1 cellular context compared by ENCODE assay signal in the genomic region with DNA sequence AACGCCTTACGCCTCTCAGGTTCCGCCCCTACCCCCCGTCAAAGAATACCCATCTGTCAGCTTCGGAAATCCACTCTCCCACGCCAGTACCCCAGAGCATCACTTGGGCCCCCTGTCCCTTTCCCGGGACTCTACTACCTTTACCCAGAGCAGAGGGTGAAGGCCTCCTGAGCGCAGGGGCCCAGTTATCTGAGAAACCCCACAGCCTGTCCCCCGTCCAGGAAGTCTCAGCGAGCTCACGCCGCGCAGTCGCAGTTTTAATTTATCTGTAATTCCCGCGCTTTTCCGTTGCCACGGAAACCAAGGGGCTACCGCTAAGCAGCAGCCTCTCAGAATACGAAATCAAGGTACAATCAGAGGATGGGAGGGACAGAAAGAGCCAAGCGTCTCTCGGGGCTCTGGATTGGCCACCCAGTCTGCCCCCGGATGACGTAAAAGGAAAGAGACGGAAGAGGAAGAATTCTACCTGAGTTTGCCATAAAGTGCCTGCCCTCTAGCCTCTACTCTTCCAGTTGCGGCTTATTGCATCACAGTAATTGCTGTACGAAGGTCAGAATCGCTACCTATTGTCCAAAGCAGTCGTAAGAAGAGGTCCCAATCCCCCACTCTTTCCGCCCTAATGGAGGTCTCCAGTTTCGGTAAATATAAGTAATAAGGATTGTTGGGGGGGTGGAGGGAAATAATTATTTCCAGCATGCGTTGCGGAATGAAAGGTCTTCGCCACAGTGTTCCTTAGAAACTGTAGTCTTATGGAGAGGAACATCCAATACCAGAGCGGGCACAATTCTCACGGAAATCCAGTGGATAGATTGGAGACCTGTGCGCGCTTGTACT.
TF ChIP-seq lines count a peak whose summit lies in the region.

A gene (minus strand): TSS at position 232 of the 834 bp plus-strand sequence. CDS start 1,268 bp downstream, outside the sequence.

TF ChIP-seq in K562, 482 proteins besides CTCF, POLR2A, EP300 and RAD21 (continued from another document and continues in another):
- TF ChIP-seq, protein P1, sequence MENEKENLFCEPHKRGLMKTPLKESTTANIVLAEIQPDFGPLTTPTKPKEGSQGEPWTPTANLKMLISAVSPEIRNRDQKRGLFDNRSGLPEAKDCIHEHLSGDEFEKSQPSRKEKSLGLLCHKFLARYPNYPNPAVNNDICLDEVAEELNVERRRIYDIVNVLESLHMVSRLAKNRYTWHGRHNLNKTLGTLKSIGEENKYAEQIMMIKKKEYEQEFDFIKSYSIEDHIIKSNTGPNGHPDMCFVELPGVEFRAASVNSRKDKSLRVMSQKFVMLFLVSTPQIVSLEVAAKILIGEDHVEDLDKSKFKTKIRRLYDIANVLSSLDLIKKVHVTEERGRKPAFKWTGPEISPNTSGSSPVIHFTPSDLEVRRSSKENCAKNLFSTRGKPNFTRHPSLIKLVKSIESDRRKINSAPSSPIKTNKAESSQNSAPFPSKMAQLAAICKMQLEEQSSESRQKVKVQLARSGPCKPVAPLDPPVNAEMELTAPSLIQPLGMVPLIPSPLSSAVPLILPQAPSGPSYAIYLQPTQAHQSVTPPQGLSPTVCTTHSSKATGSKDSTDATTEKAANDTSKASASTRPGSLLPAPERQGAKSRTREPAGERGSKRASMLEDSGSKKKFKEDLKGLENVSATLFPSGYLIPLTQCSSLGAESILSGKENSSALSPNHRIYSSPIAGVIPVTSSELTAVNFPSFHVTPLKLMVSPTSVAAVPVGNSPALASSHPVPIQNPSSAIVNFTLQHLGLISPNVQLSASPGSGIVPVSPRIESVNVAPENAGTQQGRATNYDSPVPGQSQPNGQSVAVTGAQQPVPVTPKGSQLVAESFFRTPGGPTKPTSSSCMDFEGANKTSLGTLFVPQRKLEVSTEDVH (IDR thresholded peaks at IDR 0.05; ENCODE audit: low read depth, partially characterized antibody): peak; percentile 99
- TF ChIP-seq POLR3A (IDR thresholded peaks at IDR 0.05; ENCODE audit: borderline replicate concordance, extremely low read depth, insufficient read depth, insufficient read length) (no peak), CSDE1 (IDR thresholded peaks at IDR 0.05) (peak in 1 of 2 experiments; percentile 95; a peak in 2 of 4 replicates), CBX5 (IDR thresholded peaks at IDR 0.05; ENCODE audit: borderline replicate concordance, low read depth) (no peak), SAP30 (IDR thresholded peaks at IDR 0.05; ENCODE audit: borderline replicate concordance, insufficient read depth, low read depth, low read length, poor library complexity, severe bottlenecking) (peak; percentile 93), ZNF707 (CRISPR knock-in tag; conservative IDR thresholded peaks at IDR 0.05) (no peak), ZNF764 (CRISPR knock-in tag; IDR thresholded peaks at IDR 0.05; ENCODE audit: low read depth) (no peak), SNRNP70 (optimal IDR thresholded peaks at IDR 0.05; ENCODE audit: low read depth, low read length) (no peak), KLF16 (IDR thresholded peaks at IDR 0.05) (no peak; the same call in 1 of the 2 replicates), SRSF1 (IDR thresholded peaks at IDR 0.05; ENCODE audit: low read depth, low read length) (no peak), MED1 (CRISPR knock-in tag; IDR thresholded peaks at IDR 0.05; ENCODE audit: borderline replicate concordance) (no peak), ATF1 (CRISPR knock-in tag; IDR thresholded peaks at IDR 0.05) (peak; percentile 84), ATF1 (tag; IDR thresholded peaks at IDR 0.05) (peak; percentile 99), MEF2A (IDR thresholded peaks at IDR 0.05; ENCODE audit: control insufficient read depth, low read depth, low read length) (no peak), TCF3 (CRISPR knock-in tag; IDR thresholded peaks at IDR 0.05) (no peak), STAT5A (IDR thresholded peaks at IDR 0.05; ENCODE audit: borderline replicate concordance, low read length) (peak; percentile 30; the same call in 1 of the 2 replicates), NR1H2 (CRISPR knock-in tag; IDR thresholded peaks at IDR 0.05) (no peak), NCOA1 (IDR thresholded peaks at IDR 0.05; ENCODE audit: low read depth) (peak; percentile 40; the same call in 1 of the 2 replicates), RBM14 (IDR thresholded peaks at IDR 0.05; ENCODE audit: borderline replicate concordance, insufficient read depth, low read depth, low read length) (no peak), ELF2 (CRISPR knock-in tag; IDR thresholded peaks at IDR 0.05) (peak; percentile 99), ZNF766 (CRISPR knock-in tag; conservative IDR thresholded peaks at IDR 0.05) (peak; percentile 43; the same call in 1 of the 2 replicates), SMARCC2 (IDR thresholded peaks at IDR 0.05; ENCODE audit: low read depth) (no peak), ZNF12 (CRISPR knock-in tag; IDR thresholded peaks at IDR 0.05) (no peak), ZNF347 (CRISPR knock-in tag; IDR thresholded peaks at IDR 0.05; ENCODE audit: low read depth) (no peak), ZNF316 (IDR thresholded peaks at IDR 0.05) (peak; percentile 82), ILK (tag; IDR thresholded peaks at IDR 0.05; ENCODE audit: borderline replicate concordance, low read depth) (no peak), MCM7 (IDR thresholded peaks at IDR 0.05) (no peak), ZNF431 (CRISPR knock-in tag; IDR thresholded peaks at IDR 0.05) (no peak), HDAC1 (IDR thresholded peaks at IDR 0.05) (peak; percentile 63 to 91; a peak in 3 of 4 replicates), HCFC1 (IDR thresholded peaks at IDR 0.05; ENCODE audit: low read depth, low read length) (peak; percentile 78), NR2C2 (CRISPR knock-in tag; IDR thresholded peaks at IDR 0.05) (no peak), NR2C2 (tag; IDR thresholded peaks at IDR 0.05) (peak; percentile 96), ZNF436 (CRISPR knock-in tag; IDR thresholded peaks at IDR 0.05) (no peak), ZNF121 (CRISPR knock-in tag; conservative IDR thresholded peaks at IDR 0.05) (no peak), FOXP1 (CRISPR knock-in tag; IDR thresholded peaks at IDR 0.05) (0 out of 2 replicates have a peak, but pooled peaks have one; percentile 41), PURB (CRISPR knock-in tag; IDR thresholded peaks at IDR 0.05; ENCODE audit: low read depth) (no peak)
- TF ChIP-seq, protein P2, sequence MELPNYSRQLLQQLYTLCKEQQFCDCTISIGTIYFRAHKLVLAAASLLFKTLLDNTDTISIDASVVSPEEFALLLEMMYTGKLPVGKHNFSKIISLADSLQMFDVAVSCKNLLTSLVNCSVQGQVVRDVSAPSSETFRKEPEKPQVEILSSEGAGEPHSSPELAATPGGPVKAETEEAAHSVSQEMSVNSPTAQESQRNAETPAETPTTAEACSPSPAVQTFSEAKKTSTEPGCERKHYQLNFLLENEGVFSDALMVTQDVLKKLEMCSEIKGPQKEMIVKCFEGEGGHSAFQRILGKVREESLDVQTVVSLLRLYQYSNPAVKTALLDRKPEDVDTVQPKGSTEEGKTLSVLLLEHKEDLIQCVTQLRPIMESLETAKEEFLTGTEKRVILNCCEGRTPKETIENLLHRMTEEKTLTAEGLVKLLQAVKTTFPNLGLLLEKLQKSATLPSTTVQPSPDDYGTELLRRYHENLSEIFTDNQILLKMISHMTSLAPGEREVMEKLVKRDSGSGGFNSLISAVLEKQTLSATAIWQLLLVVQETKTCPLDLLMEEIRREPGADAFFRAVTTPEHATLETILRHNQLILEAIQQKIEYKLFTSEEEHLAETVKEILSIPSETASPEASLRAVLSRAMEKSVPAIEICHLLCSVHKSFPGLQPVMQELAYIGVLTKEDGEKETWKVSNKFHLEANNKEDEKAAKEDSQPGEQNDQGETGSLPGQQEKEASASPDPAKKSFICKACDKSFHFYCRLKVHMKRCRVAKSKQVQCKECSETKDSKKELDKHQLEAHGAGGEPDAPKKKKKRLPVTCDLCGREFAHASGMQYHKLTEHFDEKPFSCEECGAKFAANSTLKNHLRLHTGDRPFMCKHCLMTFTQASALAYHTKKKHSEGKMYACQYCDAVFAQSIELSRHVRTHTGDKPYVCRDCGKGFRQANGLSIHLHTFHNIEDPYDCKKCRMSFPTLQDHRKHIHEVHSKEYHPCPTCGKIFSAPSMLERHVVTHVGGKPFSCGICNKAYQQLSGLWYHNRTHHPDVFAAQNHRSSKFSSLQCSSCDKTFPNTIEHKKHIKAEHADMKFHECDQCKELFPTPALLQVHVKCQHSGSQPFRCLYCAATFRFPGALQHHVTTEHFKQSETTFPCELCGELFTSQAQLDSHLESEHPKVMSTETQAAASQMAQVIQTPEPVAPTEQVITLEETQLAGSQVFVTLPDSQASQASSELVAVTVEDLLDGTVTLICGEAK (IDR thresholded peaks at IDR 0.05): peak; percentile 82
- TF ChIP-seq, protein P2 (CRISPR knock-in tag; IDR thresholded peaks at IDR 0.05): no peak
- TF ChIP-seq, protein P3, sequence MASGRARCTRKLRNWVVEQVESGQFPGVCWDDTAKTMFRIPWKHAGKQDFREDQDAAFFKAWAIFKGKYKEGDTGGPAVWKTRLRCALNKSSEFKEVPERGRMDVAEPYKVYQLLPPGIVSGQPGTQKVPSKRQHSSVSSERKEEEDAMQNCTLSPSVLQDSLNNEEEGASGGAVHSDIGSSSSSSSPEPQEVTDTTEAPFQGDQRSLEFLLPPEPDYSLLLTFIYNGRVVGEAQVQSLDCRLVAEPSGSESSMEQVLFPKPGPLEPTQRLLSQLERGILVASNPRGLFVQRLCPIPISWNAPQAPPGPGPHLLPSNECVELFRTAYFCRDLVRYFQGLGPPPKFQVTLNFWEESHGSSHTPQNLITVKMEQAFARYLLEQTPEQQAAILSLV (tag; IDR thresholded peaks at IDR 0.05): peak; percentile 89
- TF ChIP-seq, protein P4, sequence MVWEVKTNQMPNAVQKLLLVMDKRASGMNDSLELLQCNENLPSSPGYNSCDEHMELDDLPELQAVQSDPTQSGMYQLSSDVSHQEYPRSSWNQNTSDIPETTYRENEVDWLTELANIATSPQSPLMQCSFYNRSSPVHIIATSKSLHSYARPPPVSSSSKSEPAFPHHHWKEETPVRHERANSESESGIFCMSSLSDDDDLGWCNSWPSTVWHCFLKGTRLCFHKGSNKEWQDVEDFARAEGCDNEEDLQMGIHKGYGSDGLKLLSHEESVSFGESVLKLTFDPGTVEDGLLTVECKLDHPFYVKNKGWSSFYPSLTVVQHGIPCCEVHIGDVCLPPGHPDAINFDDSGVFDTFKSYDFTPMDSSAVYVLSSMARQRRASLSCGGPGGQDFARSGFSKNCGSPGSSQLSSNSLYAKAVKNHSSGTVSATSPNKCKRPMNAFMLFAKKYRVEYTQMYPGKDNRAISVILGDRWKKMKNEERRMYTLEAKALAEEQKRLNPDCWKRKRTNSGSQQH (CRISPR knock-in tag; IDR thresholded peaks at IDR 0.05): no peak
- TF ChIP-seq, protein P5, sequence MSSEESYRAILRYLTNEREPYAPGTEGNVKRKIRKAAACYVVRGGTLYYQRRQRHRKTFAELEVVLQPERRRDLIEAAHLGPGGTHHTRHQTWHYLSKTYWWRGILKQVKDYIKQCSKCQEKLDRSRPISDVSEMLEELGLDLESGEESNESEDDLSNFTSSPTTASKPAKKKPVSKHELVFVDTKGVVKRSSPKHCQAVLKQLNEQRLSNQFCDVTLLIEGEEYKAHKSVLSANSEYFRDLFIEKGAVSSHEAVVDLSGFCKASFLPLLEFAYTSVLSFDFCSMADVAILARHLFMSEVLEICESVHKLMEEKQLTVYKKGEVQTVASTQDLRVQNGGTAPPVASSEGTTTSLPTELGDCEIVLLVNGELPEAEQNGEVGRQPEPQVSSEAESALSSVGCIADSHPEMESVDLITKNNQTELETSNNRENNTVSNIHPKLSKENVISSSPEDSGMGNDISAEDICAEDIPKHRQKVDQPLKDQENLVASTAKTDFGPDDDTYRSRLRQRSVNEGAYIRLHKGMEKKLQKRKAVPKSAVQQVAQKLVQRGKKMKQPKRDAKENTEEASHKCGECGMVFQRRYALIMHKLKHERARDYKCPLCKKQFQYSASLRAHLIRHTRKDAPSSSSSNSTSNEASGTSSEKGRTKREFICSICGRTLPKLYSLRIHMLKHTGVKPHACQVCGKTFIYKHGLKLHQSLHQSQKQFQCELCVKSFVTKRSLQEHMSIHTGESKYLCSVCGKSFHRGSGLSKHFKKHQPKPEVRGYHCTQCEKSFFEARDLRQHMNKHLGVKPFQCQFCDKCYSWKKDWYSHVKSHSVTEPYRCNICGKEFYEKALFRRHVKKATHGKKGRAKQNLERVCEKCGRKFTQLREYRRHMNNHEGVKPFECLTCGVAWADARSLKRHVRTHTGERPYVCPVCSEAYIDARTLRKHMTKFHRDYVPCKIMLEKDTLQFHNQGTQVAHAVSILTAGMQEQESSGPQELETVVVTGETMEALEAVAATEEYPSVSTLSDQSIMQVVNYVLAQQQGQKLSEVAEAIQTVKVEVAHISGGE (CRISPR knock-in tag; IDR thresholded peaks at IDR 0.05): peak in 1 of 3 experiments; percentile 67; a peak in 1 of 6 replicates
- TF ChIP-seq, protein P6, sequence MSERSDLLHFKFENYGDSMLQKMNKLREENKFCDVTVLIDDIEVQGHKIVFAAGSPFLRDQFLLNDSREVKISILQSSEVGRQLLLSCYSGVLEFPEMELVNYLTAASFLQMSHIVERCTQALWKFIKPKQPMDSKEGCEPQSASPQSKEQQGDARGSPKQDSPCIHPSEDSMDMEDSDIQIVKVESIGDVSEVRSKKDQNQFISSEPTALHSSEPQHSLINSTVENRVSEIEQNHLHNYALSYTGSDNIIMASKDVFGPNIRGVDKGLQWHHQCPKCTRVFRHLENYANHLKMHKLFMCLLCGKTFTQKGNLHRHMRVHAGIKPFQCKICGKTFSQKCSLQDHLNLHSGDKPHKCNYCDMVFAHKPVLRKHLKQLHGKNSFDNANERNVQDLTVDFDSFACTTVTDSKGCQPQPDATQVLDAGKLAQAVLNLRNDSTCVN (CRISPR knock-in tag; IDR thresholded peaks at IDR 0.05): no peak
